Comparison of ENCODE assay signal across 15 cellular contexts in the genomic region with DNA sequence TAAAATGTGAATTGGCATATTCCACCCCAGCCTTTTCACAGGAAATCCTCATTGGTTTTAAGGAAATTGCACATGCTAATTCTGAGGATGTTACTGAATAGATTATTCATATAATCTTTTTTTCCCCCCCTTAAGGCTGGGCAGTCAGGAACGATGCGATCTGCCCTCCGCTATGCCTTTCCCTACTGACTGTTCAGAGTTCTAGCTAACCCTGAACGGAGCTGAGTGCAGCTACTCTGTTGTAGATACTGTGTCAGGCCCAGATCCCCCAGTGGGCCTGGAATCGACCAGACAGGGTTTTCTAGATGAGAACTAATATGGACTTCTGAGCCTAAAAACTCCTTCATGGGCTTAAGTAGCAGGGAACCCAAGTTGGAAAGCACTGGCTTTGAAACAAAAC.
"Had no signal": no experiment of that assay in that cellular context is flagged by ENCODE, and none has a peak within 500 bp of the region (broad histone marks: within the 10 kb centered on the region; RNA-seq: fewer than 3 reads in every experiment).

No MANE protein-coding gene starts in this region.

- H3K27me3 ChIP-seq: ascending aorta, cardiac muscle cell had no signal

- H3K36me3 ChIP-seq: ascending aorta, cardiac muscle cell had no signal

- H3K27ac ChIP-seq: ascending aorta, cardiac muscle cell had no signal

- H3K4me3 ChIP-seq: ascending aorta, cardiac muscle cell had no signal

- H3K4me1 ChIP-seq: ascending aorta had no signal

- H3K27ac Mint-ChIP-seq: activated CD4-positive, alpha-beta T cell treated with anti-CD3 and anti-CD28 coated beads for 36 hours; activated CD8-positive, alpha-beta T cell treated with anti-CD3 and anti-CD28 coated beads, Interleukin-2, amount 10 ng/mL, durations not matched to agents 7 days and 5 days; activated naive CD8-positive, alpha-beta T cell treated with anti-CD3 and anti-CD28 coated beads, Interleukin-2, amount 10 ng/mL, durations not matched to agents 7 days and 5 days; endodermal cell; memory B cell; T-cell had no signal

- H3K9me3 Mint-ChIP-seq: activated naive CD8-positive, alpha-beta T cell treated with anti-CD3 and anti-CD28 coated beads, Interleukin-2, amount 10 ng/mL, durations not matched to agents 7 days and 5 days; endodermal cell; memory B cell; T-cell had no signal

- H3K27me3 Mint-ChIP-seq: activated CD4-positive, alpha-beta T cell treated with anti-CD3 and anti-CD28 coated beads for 36 hours; activated naive CD8-positive, alpha-beta T cell treated with anti-CD3 and anti-CD28 coated beads, Interleukin-2, amount 10 ng/mL, durations not matched to agents 7 days and 5 days; memory B cell; T-cell had no signal

- H3K4me3 Mint-ChIP-seq: activated CD4-positive, alpha-beta T cell treated with anti-CD3 and anti-CD28 coated beads for 36 hours; activated CD8-positive, alpha-beta T cell treated with anti-CD3 and anti-CD28 coated beads, Interleukin-2, amount 10 ng/mL, durations not matched to agents 7 days and 5 days; activated naive CD8-positive, alpha-beta T cell treated with anti-CD3 and anti-CD28 coated beads, Interleukin-2, amount 10 ng/mL, durations not matched to agents 7 days and 5 days; endodermal cell; memory B cell; T-cell had no signal

- H3K4me1 Mint-ChIP-seq: activated CD4-positive, alpha-beta T cell treated with anti-CD3 and anti-CD28 coated beads for 36 hours; activated naive CD8-positive, alpha-beta T cell treated with anti-CD3 and anti-CD28 coated beads, Interleukin-2, amount 10 ng/mL, durations not matched to agents 7 days and 5 days; T-cell had no signal

- DNase-seq: activated CD4-positive, alpha-beta T cell treated with anti-CD3 and anti-CD28 coated beads for 36 hours; activated CD8-positive, alpha-beta memory T cell treated with anti-CD3 and anti-CD28 coated beads, Interleukin-2, amount 50 U/mL, for 48 hours; activated CD8-positive, alpha-beta T cell treated with anti-CD3 and anti-CD28 coated beads, Interleukin-2, amount 10 ng/mL, durations not matched to agents 7 days and 5 days; activated naive CD8-positive, alpha-beta T cell treated with anti-CD3 and anti-CD28 coated beads, Interleukin-2, amount 10 ng/mL, durations not matched to agents 7 days and 5 days; dermis blood vessel endothelial cell; endodermal cell; left colon; stimulated activated CD4-positive, alpha-beta T cell treated with anti-CD3 and anti-CD28 coated beads, Interleukin-4, amount 100 ng/mL, for 1 hour; stimulated activated CD8-positive, alpha-beta memory T cell treated with anti-CD3 and anti-CD28 coated beads, Interleukin-4, amount 100 ng/mL, for 48 hours; stimulated activated naive CD8-positive, alpha-beta T cell treated with anti-CD3 and anti-CD28 coated beads, Interleukin-15, Interleukin-2, amounts not matched to agents 100 U/mL and 50 U/mL, for 24 hours; T-cell; T1000 had no signal

- H3K9me3 ChIP-seq: ascending aorta had no signal

- H3K36me3 Mint-ChIP-seq: activated naive CD8-positive, alpha-beta T cell treated with anti-CD3 and anti-CD28 coated beads, Interleukin-2, amount 10 ng/mL, durations not matched to agents 7 days and 5 days; memory B cell; T-cell had no signal
